18 cellular contexts compared by ENCODE assay signal in genomic region chr22:22374163-22374562, GRCh38.
"Had no signal": no experiment of that assay in that cellular context is flagged by ENCODE, and none has a peak within 500 bp of the region (broad histone marks: within the 10 kb centered on the region; RNA-seq: fewer than 3 reads in every experiment).

No MANE protein-coding gene starts in this region.

- H3K27ac Mint-ChIP-seq: naive thymus-derived CD8-positive, alpha-beta T cell had no signal

- H3K4me1 ChIP-seq: colonic mucosa, psoas muscle, suprapubic skin, tibial artery, upper lobe of right lung, vagina had no signal

- H3K9me3 ChIP-seq: colonic mucosa, heart left ventricle, neutrophil, psoas muscle, spleen, suprapubic skin, tibial artery, upper lobe of right lung, vagina had no signal

- H3K4me3 ChIP-seq: colonic mucosa, heart left ventricle, psoas muscle, spleen, suprapubic skin, tibial artery, upper lobe of right lung, vagina had no signal

- H3K27me3 ChIP-seq: colonic mucosa, spleen, vagina had no signal

- DNase-seq: colonic mucosa; dermis blood vessel endothelial cell; foreskin melanocyte; heart left ventricle; hippocampal formation; kidney glomerular epithelial cell; naive thymus-derived CD8-positive, alpha-beta T cell; psoas muscle; retina; spleen; stimulated activated CD4-positive, alpha-beta T cell treated with anti-CD3 and anti-CD28 coated beads, Interleukin-15, amount 100 ng/mL, for 24 hours; stimulated activated naive CD8-positive, alpha-beta T cell treated with anti-CD3 and anti-CD28 coated beads, Interleukin-15, Interleukin-2, amounts not matched to agents 100 U/mL and 50 U/mL, for 24 hours; tibial artery; upper lobe of right lung had no signal

- H3K4me3 Mint-ChIP-seq: naive thymus-derived CD8-positive, alpha-beta T cell had no signal

- ATAC-seq: heart left ventricle; naive thymus-derived CD8-positive, alpha-beta T cell; psoas muscle; sciatic nerve; stimulated activated naive CD8-positive, alpha-beta T cell treated with anti-CD3 and anti-CD28 coated beads, Interleukin-15, Interleukin-2, amounts not matched to agents 100 U/mL and 50 U/mL, for 24 hours; upper lobe of right lung had no signal

- H3K9me3 Mint-ChIP-seq: naive thymus-derived CD8-positive, alpha-beta T cell had no signal

- H3K27ac ChIP-seq: colonic mucosa, heart left ventricle, neutrophil, psoas muscle, spleen, suprapubic skin, tibial artery, upper lobe of right lung, vagina had no signal

- H3K36me3 Mint-ChIP-seq: naive thymus-derived CD8-positive, alpha-beta T cell had no signal

- H3K36me3 ChIP-seq: colonic mucosa, heart left ventricle, neutrophil, spleen, suprapubic skin, tibial artery, upper lobe of right lung, vagina had no signal
